ENCODE assay signal across 1 cellular context in the genomic region with DNA sequence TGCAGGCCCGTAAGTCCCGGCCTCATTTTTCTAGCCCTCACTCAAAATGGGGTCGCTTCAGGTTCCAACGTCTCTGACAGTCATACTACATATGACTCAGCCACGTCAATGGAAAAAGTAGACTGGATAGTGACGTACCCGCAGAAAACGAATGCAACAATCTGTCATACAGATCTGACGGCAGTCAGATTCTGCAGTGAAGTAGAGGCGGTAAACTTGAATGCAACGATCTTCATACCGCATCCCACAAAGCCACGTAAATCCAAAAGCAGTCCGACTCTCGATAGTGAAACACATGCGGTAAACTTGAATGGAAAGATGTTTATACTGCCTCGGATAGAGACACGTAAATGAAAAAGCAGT.
TF ChIP-seq lines count a peak whose summit lies in the region.

No MANE protein-coding gene starts in this region.

TF ChIP-seq in IMR-90, 13 proteins besides CTCF, POLR2A, EP300 and RAD21 (continued from another document):
- peak; percentile 72; the same call in 1 of the 2 replicates for TF ChIP-seq MXI1 (IDR thresholded peaks at IDR 0.05; ENCODE audit: borderline replicate concordance, low read depth, low read length)
- TF ChIP-seq SMC3 (IDR thresholded peaks at IDR 0.05; ENCODE audit: low read depth, low read length), result peak; percentile 1; the same call in 1 of the 2 replicates
- peak; percentile 40; the same call in 1 of the 2 replicates for TF ChIP-seq CEBPB (IDR thresholded peaks at IDR 0.05; ENCODE audit: low read depth, low read length)
- peak; percentile 76 for TF ChIP-seq FOS (IDR thresholded peaks at IDR 0.05; ENCODE audit: low read depth, low read length)
- no peak for TF ChIP-seq RFX5 (IDR thresholded peaks at IDR 0.05; ENCODE audit: low read depth, low read length)
- peak; percentile 31; the same call in 1 of the 2 replicates for TF ChIP-seq BHLHE40 (IDR thresholded peaks at IDR 0.05; ENCODE audit: low read depth, low read length)
- peak; percentile 53; the same call in 1 of the 2 replicates for TF ChIP-seq NFE2L2 (IDR thresholded peaks at IDR 0.05; ENCODE audit: low read depth, low read length)
